ENCODE assay signal across 8 cellular contexts in the genomic region with DNA sequence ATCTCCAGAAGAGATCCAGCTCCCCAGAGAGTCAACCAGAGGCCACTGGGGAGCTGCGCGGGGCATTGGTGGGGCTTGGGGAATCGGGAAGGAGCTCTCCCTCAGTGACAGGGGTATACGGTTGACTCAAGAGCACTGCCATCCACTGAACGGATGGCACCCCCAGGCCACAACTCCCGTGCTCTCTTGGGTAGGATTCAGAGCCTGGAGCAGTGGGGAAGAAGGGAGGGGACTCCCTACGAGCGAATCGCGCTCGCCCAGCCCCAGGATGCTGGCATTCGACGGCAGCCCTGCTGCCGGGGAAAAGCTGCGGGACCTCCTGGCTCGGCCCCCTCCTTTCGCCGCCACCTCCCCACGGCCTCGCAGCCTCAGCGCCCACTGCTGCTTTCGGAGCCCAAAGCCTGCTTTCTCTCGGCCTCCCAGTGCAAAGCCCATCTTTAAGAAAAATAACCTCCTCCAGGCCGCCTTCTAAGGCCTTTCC. TPM values are rescaled to one million over a fixed set of nuclear protein-coding genes. Genes with fewer than 3 reads are reported as not detected.
DNase-seq lines count a peak whose midpoint lies in the region; ATAC-seq and TF ChIP-seq lines count a peak whose summit lies in the region.

No MANE protein-coding gene starts in this region.

- DNase-seq in BJ (ENCODE audit: low read depth) (no peak), NT2/D1 (ENCODE audit: low read depth, low spot score) (no peak), foreskin fibroblast (no peak), NCI-H2227 treated with DMSO at 0.1 percent for 48 hours (lab: John Stamatoyannopoulos, UW) (no peak)

- CTCF ChIA-PET in BJ (lab: Yijun Ruan, JAX): interaction anchor here (0.6 to 2.0 kb wide), 10 partner anchors 12 to 133 kb away, joined by 3 to 13 read pairs (median 4); a partner anchor contains a TSS

- H3K9ac ChIP-seq in NT2/D1 (ENCODE audit: insufficient read length, low read depth): peak overlapping the region; percentile 51
- H3K9ac ChIP-seq in parathyroid adenoma: no peak overlapping the region

- H3K27me3 ChIP-seq in BJ (ENCODE audit: control insufficient read depth, insufficient read depth, low read length): peaks cover 6% of the 10 kb centered on the region
- peaks cover 50% of the 10 kb centered on the region for H3K27me3 ChIP-seq in NT2/D1 (ENCODE audit: insufficient read depth, insufficient read length)
- no peaks in the 10 kb centered on the region for H3K27me3 ChIP-seq in parathyroid adenoma (ENCODE audit: control insufficient read depth, insufficient read depth, low read length)

- H3K9me3 ChIP-seq in NT2/D1 (ENCODE audit: insufficient read depth, low read length): no peaks in the 10 kb centered on the region
- no peaks in the 10 kb centered on the region for H3K9me3 ChIP-seq in parathyroid adenoma (ENCODE audit: control insufficient read depth, low read length)

- POLR2A ChIA-PET in BJ (lab: Charles Lee): no interaction called here

- H3K4me1 ChIP-seq in NT2/D1 (ENCODE audit: insufficient read depth, insufficient read length) (peaks cover 36% of the 10 kb centered on the region), parathyroid adenoma (peaks cover 17% of the 10 kb centered on the region)

- H3K27ac ChIP-seq in parathyroid adenoma: peak overlapping the region; percentile 34

- no peaks in the 10 kb centered on the region for H3K36me3 ChIP-seq in BJ (ENCODE audit: control insufficient read depth, insufficient read depth, low read length)
- H3K36me3 ChIP-seq in NT2/D1 (ENCODE audit: insufficient read depth, insufficient read length, low read length): no peaks in the 10 kb centered on the region
- H3K36me3 ChIP-seq in parathyroid adenoma (ENCODE audit: control insufficient read depth, insufficient read depth, low read length): no peaks in the 10 kb centered on the region

- TF ChIP-seq CTCF in BJ (IDR thresholded peaks at IDR 0.05; ENCODE audit: insufficient read depth, low read depth, low read length) (no peak), foreskin fibroblast (IDR thresholded peaks at IDR 0.05; ENCODE audit: low read depth, low read length) (no peak), parathyroid adenoma (IDR thresholded peaks at IDR 0.05) (no peak)

- peak overlapping the region; percentile 31 for H3K4me3 ChIP-seq in BJ (ENCODE audit: low read depth, low read length)
- H3K4me3 ChIP-seq in NT2/D1 (ENCODE audit: insufficient read length, low read depth): peak overlapping the region; percentile 54
- H3K4me3 ChIP-seq in foreskin fibroblast (ENCODE audit: low read depth in 1 of 2, low read length in 2 of 2): peak overlapping the region; percentile 25 to 27
- H3K4me3 ChIP-seq in parathyroid adenoma (ENCODE audit: low read depth, low read length): peak overlapping the region; percentile 64

- peak overlapping the region; percentile 76 for H3K4me2 ChIP-seq in parathyroid adenoma (ENCODE audit: low read length)

- ATAC-seq in GM19023 (IDR thresholded peaks at IDR 0.05; ENCODE audit: unreplicated experiment) (no peak), GM21515 (IDR thresholded peaks at IDR 0.05; ENCODE audit: unreplicated experiment) (no peak), HG02610 (IDR thresholded peaks at IDR 0.05; ENCODE audit: unreplicated experiment) (no peak)

- no peaks in the 10 kb centered on the region for H3K79me2 ChIP-seq in parathyroid adenoma

- H2AFZ ChIP-seq in parathyroid adenoma: peak overlapping the region; percentile 69

RNA-seq across cellular contexts. Expression of a gene that starts 0.5 kb away (rescaled TPM):
- polyA plus RNA-seq in BJ (2011; rRNA removed): 0.26 and 0.64 TPM in 2 replicates
- polyA minus RNA-seq in BJ (2011; rRNA and poly(A)+ RNA removed): 0.24 TPM in 1 of 2 replicates, not detected in the other

RNA-seq across cellular contexts. Expression of a gene that starts 22.4 kb away (rescaled TPM):
- 3.5 and 7.4 TPM in 2 replicates for polyA plus RNA-seq in BJ (2011; rRNA removed)
- 7.6 TPM in 2 replicates for polyA minus RNA-seq in BJ (2011; rRNA and poly(A)+ RNA removed)

RNA-seq across cellular contexts. Expression of a gene that starts 37.1 kb away (rescaled TPM):
- polyA plus RNA-seq in BJ (2011; rRNA removed): 0.07 TPM in 1 of 2 replicates, not detected in the other
- not detected in 2 replicates for polyA minus RNA-seq in BJ (2011; rRNA and poly(A)+ RNA removed)
